Comparison of ENCODE assay signal across 22 cellular contexts in the genomic region with DNA sequence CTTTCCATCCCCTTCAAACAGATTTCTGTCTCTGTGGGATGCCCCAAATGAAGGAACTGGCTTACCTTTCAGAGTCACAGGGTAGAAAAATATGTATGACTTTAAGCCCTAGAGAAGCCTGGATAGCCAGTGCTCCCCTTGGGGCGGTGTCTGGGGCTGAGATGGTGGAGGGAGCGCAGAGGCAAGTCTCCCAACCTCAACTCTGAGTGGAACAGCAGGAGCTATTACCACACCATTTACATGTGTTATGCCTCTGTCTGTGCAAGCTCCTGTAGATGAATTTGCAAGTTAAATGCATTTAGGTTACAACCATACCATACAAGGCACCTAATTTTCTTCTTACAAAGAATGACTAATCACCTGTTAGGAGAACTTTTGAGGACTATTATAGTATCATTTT.
"Had no signal": no experiment of that assay in that cellular context is flagged by ENCODE, and none has a peak within 500 bp of the region (broad histone marks: within the 10 kb centered on the region; RNA-seq: fewer than 3 reads in every experiment).

No MANE protein-coding gene starts in this region.

- H3K4me2 ChIP-seq: neural progenitor cell had no signal

- H3K9ac ChIP-seq: neural progenitor cell had no signal

- H3K4me3 ChIP-seq: coronary artery, heart left ventricle, left lung, lower lobe of right lung, neural progenitor cell, pancreas, stomach, uterus had no signal

- FAIRE-seq: endometrium, frontal cortex, pancreas, small intestine had no signal

- DNase-seq: effector CD8-positive, alpha-beta T cell; heart left ventricle; hippocampal formation; islet precursor cell; left lung; lower lobe of right lung; midbrain; nucleus accumbens; pancreas; right cardiac atrium; small intestine; stimulated activated CD4-positive, alpha-beta T cell treated with anti-CD3 and anti-CD28 coated beads, Interleukin-12 subunit alpha, Interleukin-12 subunit beta, amount 100 ng/mL, for 4 hours; stimulated activated naive CD4-positive, alpha-beta T cell; stomach; substantia nigra; uterus had no signal

- ATAC-seq: esophagus mucosa; heart left ventricle; left lung; lower lobe of right lung; natural killer cell treated with Interleukin-12 subunit alpha and Interleukin-12 subunit beta and Interleukin-15 and Interleukin-18, amount 100 ng/mL, for 72 hours; pancreas; right cardiac atrium had no signal

- H3K4me1 ChIP-seq: heart left ventricle, left lung, lower lobe of right lung, pancreas, stomach, uterus had no signal

- H3K36me3 ChIP-seq: heart left ventricle, left lung, lower lobe of right lung, neural progenitor cell, pancreas, stomach, uterus had no signal

- H3K27me3 ChIP-seq: neural progenitor cell, pancreas, uterus had no signal

- H3K9me3 ChIP-seq: heart left ventricle, left lung, lower lobe of right lung, pancreas, stomach, uterus had no signal

- H3K27ac ChIP-seq: coronary artery, heart left ventricle, left lung, lower lobe of right lung, neural progenitor cell, pancreas, stomach, uterus had no signal
